11 cellular contexts compared by ENCODE assay signal in genomic region chr1:154373777-154374352, GRCh38. TPM values are rescaled to one million over a fixed set of nuclear protein-coding genes. Genes with fewer than 3 reads are reported as not detected.
DNase-seq lines count a peak whose midpoint lies in the region; ATAC-seq lines count a peak whose summit lies in the region.
"Not testable (repeated sequence)": the region's sequence is repeated elsewhere in the genome, so short reads cannot be mapped to it uniquely, and the experiment has no call there.
"Had no signal": no experiment of that assay in that cellular context is flagged by ENCODE, and none has a peak within 500 bp of the region (broad histone marks: within the 10 kb centered on the region; RNA-seq: fewer than 3 reads in every experiment).

No MANE protein-coding gene starts in this region.

- DNase-seq in CD1c-positive myeloid dendritic cell (ENCODE audit: extremely low spot score) (peak; percentile 32), MV-4-11 (lab: John Stamatoyannopoulos, UW) (peak; percentile 82), SIG-M5 treated with dmso at 0.1 percent for 504 hours (lab: John Stamatoyannopoulos, UW; ENCODE audit: unreplicated experiment) (peak; percentile 66)
- peak; percentile 57 for DNase-seq in activated CD4-positive, alpha-beta T cell treated with anti-CD3 and anti-CD28 coated beads for 48 hours
- DNase-seq in activated T-cell treated with anti-CD3 and anti-CD28 coated beads, Interleukin-2, amount 50 U/mL, for 4 hours: not testable (repeated sequence)
- DNase-seq in activated naive CD8-positive, alpha-beta T cell treated with anti-CD3 and anti-CD28 coated beads, Interleukin-2, amount 50 U/mL, for 24 hours: peak; percentile 40
- peak; percentile 54 for DNase-seq in stimulated activated CD8-positive, alpha-beta memory T cell treated with anti-CD3 and anti-CD28 coated beads, Interleukin-4, amount 100 ng/mL, for 48 hours

- ATAC-seq in activated T-cell treated with anti-CD3 and anti-CD28 coated beads, Interleukin-2, amount 50 U/mL, for 4 hours: peak; percentile 34 to 48
- peak; percentile 40 for ATAC-seq in activated naive CD8-positive, alpha-beta T cell treated with anti-CD3 and anti-CD28 coated beads, Interleukin-2, amount 50 U/mL, for 24 hours

- not testable (repeated sequence) for H3K9me3 Mint-ChIP-seq in activated T-cell treated with anti-CD3 and anti-CD28 coated beads, Interleukin-2, amount 50 U/mL, for 4 hours; activated naive CD8-positive, alpha-beta T cell treated with anti-CD3 and anti-CD28 coated beads, Interleukin-2, amount 50 U/mL, for 24 hours

- H3K4me1 Mint-ChIP-seq in activated T-cell treated with anti-CD3 and anti-CD28 coated beads, Interleukin-2, amount 50 U/mL, for 4 hours (ENCODE audit: low read depth): not testable (repeated sequence)
- H3K4me1 Mint-ChIP-seq in activated naive CD8-positive, alpha-beta T cell treated with anti-CD3 and anti-CD28 coated beads, Interleukin-2, amount 50 U/mL, for 24 hours: peaks cover 12% of the 10 kb centered on the region

- H3K27ac Mint-ChIP-seq in activated naive CD8-positive, alpha-beta T cell treated with anti-CD3 and anti-CD28 coated beads, Interleukin-2, amount 50 U/mL, for 24 hours: not testable (repeated sequence)

- H3K36me3 Mint-ChIP-seq in activated T-cell treated with anti-CD3 and anti-CD28 coated beads, Interleukin-2, amount 50 U/mL, for 4 hours (ENCODE audit: insufficient read depth); activated naive CD8-positive, alpha-beta T cell treated with anti-CD3 and anti-CD28 coated beads, Interleukin-2, amount 50 U/mL, for 24 hours (ENCODE audit: low read depth): not testable (repeated sequence)

- H3K27me3 Mint-ChIP-seq in activated T-cell treated with anti-CD3 and anti-CD28 coated beads, Interleukin-2, amount 50 U/mL, for 4 hours (ENCODE audit: low read depth); activated naive CD8-positive, alpha-beta T cell treated with anti-CD3 and anti-CD28 coated beads, Interleukin-2, amount 50 U/mL, for 24 hours: not testable (repeated sequence)

- H3K4me3 Mint-ChIP-seq in activated T-cell treated with anti-CD3 and anti-CD28 coated beads, Interleukin-2, amount 50 U/mL, for 4 hours; activated naive CD8-positive, alpha-beta T cell treated with anti-CD3 and anti-CD28 coated beads, Interleukin-2, amount 50 U/mL, for 24 hours: not testable (repeated sequence)

RNA-seq across cellular contexts. Expression of gene IL6R, which starts 31.3 kb away (rescaled TPM):
- total RNA-seq in activated T-cell treated with anti-CD3 and anti-CD28 coated beads, Interleukin-2, amount 50 U/mL, for 4 hours: 10 to 100 TPM; 20.7 to 28.7 (median 24.1) TPM

RNA-seq across cellular contexts. Expression of gene ATP8B2, which starts 48.5 kb away (rescaled TPM):
- 10 to 100 TPM; 73.1 to 74.9 (median 73.4) TPM for total RNA-seq in activated T-cell treated with anti-CD3 and anti-CD28 coated beads, Interleukin-2, amount 50 U/mL, for 4 hours

RNA-seq across cellular contexts. Expression of gene AQP10, which starts 53.0 kb away (rescaled TPM):
- not detected for total RNA-seq in activated T-cell treated with anti-CD3 and anti-CD28 coated beads, Interleukin-2, amount 50 U/mL, for 4 hours
- total RNA-seq: GM23248, HT-29, MCF 10A, RPMI7951 had no signal
